Comparison of ENCODE assay signal across 20 cellular contexts in genomic region chr7:85806321-85806720, GRCh38.
A peak's percentile ranks its signal among the peaks of the same experiment; 100 is the strongest.
DNase-seq lines count a peak whose midpoint lies in the region; ATAC-seq and TF ChIP-seq lines count a peak whose summit lies in the region.
"Had no signal": no experiment of that assay in that cellular context is flagged by ENCODE, and none has a peak within 500 bp of the region (broad histone marks: within the 10 kb centered on the region; RNA-seq: fewer than 3 reads in every experiment).

No MANE protein-coding gene starts in this region.

- H3T11ph ChIP-seq in H9 (ENCODE audit: low read length): no peak overlapping the region

- no peak overlapping the region for H3K56ac ChIP-seq in H9 (ENCODE audit: insufficient read length, low read depth, low read length)

- no peaks in the 10 kb centered on the region for H3K27me3 Mint-ChIP-seq in H9 (ENCODE audit: low read depth)
- no peaks in the 10 kb centered on the region for H3K27me3 Mint-ChIP-seq in activated CD4-positive, alpha-beta memory T cell treated with anti-CD3 and anti-CD28 coated beads for 36 hours
- H3K27me3 Mint-ChIP-seq: activated CD4-positive, alpha-beta T cell treated with anti-CD3 and anti-CD28 coated beads for 36 hours; naive B cell had no signal

- peak overlapping the region in 1 of 3 experiments; percentile 74; a peak in 1 of 7 replicates for H3K27ac Mint-ChIP-seq in H9
- H3K27ac Mint-ChIP-seq in activated CD4-positive, alpha-beta memory T cell treated with anti-CD3 and anti-CD28 coated beads for 36 hours: no peak overlapping the region
- H3K27ac Mint-ChIP-seq: activated CD4-positive, alpha-beta T cell treated with anti-CD3 and anti-CD28 coated beads for 36 hours; immature natural killer cell; naive B cell had no signal

- H3K4ac ChIP-seq in H9 (ENCODE audit: low read depth, low read length): no peak overlapping the region

- peak; percentile 38 for TF ChIP-seq CTCF in BE2C (IDR thresholded peaks at IDR 0.05; ENCODE audit: low read depth, low read length)
- peak; percentile 64 for TF ChIP-seq CTCF in H9 (conservative IDR thresholded peaks at IDR 0.05)
- TF ChIP-seq CTCF in Panc1 (IDR thresholded peaks at IDR 0.05): 0 out of 2 replicates have a peak, but pooled peaks have one; percentile 11

- H3K27ac ChIP-seq in H9 (ENCODE audit: insufficient read length, low read depth, low read length): no peak overlapping the region
- no peak overlapping the region for H3K27ac ChIP-seq in Panc1 (ENCODE audit: low read length)
- H3K27ac ChIP-seq: ascending aorta, gastrocnemius medialis, SJSA1, testis had no signal

- H4K8ac ChIP-seq in H9 (replicated peaks; ENCODE audit: insufficient read length, low read depth, low read length): no peak overlapping the region

- H3K36me3 ChIP-seq in BE2C (no peaks in the 10 kb centered on the region), Panc1 (ENCODE audit: control insufficient read depth, insufficient read depth, low read length) (no peaks in the 10 kb centered on the region)
- H3K36me3 ChIP-seq: ascending aorta, gastrocnemius medialis, SJSA1 had no signal

- H3K4me3 ChIP-seq in BE2C (ENCODE audit: low read depth, low read length) (no peak overlapping the region), Panc1 (ENCODE audit: low read depth in 2 of 2, low read length in 2 of 2) (no peak overlapping the region)
- H3K4me3 ChIP-seq: ascending aorta, gastrocnemius medialis, SJSA1, testis had no signal

- no peaks in the 10 kb centered on the region for H3K4me1 Mint-ChIP-seq in H9
- H3K4me1 Mint-ChIP-seq in activated CD4-positive, alpha-beta memory T cell treated with anti-CD3 and anti-CD28 coated beads for 36 hours (ENCODE audit: low read depth): no peaks in the 10 kb centered on the region
- H3K4me1 Mint-ChIP-seq: activated CD4-positive, alpha-beta T cell treated with anti-CD3 and anti-CD28 coated beads for 36 hours; immature natural killer cell; naive B cell had no signal

- no peak overlapping the region for H2BK15ac ChIP-seq in H9 (ENCODE audit: low read depth, low read length)

- H4K5ac ChIP-seq in H9 (ENCODE audit: insufficient read length, low read depth, low read length): no peak overlapping the region

- H4K91ac ChIP-seq in H9 (ENCODE audit: insufficient read length, low read depth, low read length): no peak overlapping the region

- no peaks in the 10 kb centered on the region; a peak in 1 of 5 replicates for H3K9me3 Mint-ChIP-seq in H9
- H3K9me3 Mint-ChIP-seq in activated CD4-positive, alpha-beta memory T cell treated with anti-CD3 and anti-CD28 coated beads for 36 hours: no peaks in the 10 kb centered on the region

- H3K18ac ChIP-seq in H9 (ENCODE audit: insufficient read length, low read depth, low read length): no peak overlapping the region

- no peak overlapping the region for H2BK12ac ChIP-seq in H9 (ENCODE audit: insufficient read length, low read depth, low read length)

- H3K4me1 ChIP-seq in BE2C: no peaks in the 10 kb centered on the region; the same call in 1 of the 2 replicates
- no peaks in the 10 kb centered on the region for H3K4me1 ChIP-seq in H9 (ENCODE audit: insufficient read depth, low read length)
- H3K4me1 ChIP-seq in Panc1 (ENCODE audit: control insufficient read depth, insufficient read depth, low read length): no peaks in the 10 kb centered on the region
- H3K4me1 ChIP-seq: ascending aorta, gastrocnemius medialis, SJSA1, testis had no signal

- no peak overlapping the region for H2BK120ac ChIP-seq in H9 (ENCODE audit: low read depth, low read length, poor library complexity, severe bottlenecking)

- no peak overlapping the region for H2AK5ac ChIP-seq in H9 (ENCODE audit: insufficient read length, low read length)

- H3K79me1 ChIP-seq in H9 (ENCODE audit: insufficient read depth, low read depth, low read length, poor library complexity, severe bottlenecking): no peaks in the 10 kb centered on the region

- H3K36me3 Mint-ChIP-seq in H9 (ENCODE audit: insufficient read depth in 1 of 3, low read depth in 3 of 3): no peaks in the 10 kb centered on the region
- H3K36me3 Mint-ChIP-seq in activated CD4-positive, alpha-beta memory T cell treated with anti-CD3 and anti-CD28 coated beads for 36 hours: no peaks in the 10 kb centered on the region
- H3K36me3 Mint-ChIP-seq: immature natural killer cell, naive B cell had no signal

- CTCF ChIA-PET in Panc1 (lab: Charles Lee): no interaction called here
- CTCF ChIA-PET in activated CD4-positive, alpha-beta memory T cell treated with anti-CD3 and anti-CD28 coated beads for 36 hours (lab: Charles Lee): no interaction called here

- POLR2A ChIA-PET in Panc1 (lab: Charles Lee): no interaction called here
- POLR2A ChIA-PET in activated CD4-positive, alpha-beta memory T cell treated with anti-CD3 and anti-CD28 coated beads for 36 hours (lab: Charles Lee): no interaction called here

- in situ Hi-C loops in Panc1 (cut with HindIII; ENCODE audit: low pct_unique_long_range_greater_than_20kb, low sequenced_read_pairs): no loop called here

- no peaks in the 10 kb centered on the region for H3K9me3 ChIP-seq in BE2C
- H3K9me3 ChIP-seq in H9 (ENCODE audit: control insufficient read depth, low read depth, low read length): no peaks in the 10 kb centered on the region
- no peaks in the 10 kb centered on the region for H3K9me3 ChIP-seq in Panc1 (ENCODE audit: control insufficient read depth, insufficient read depth, low read depth, low read length)
- H3K9me3 ChIP-seq: ascending aorta, gastrocnemius medialis, SJSA1, testis had no signal

- intact Hi-C loops in Panc1 (cut with micrococcal nuclease; ENCODE audit: unreplicated experiment): no loop called here
- intact Hi-C loops in activated CD4-positive, alpha-beta memory T cell treated with anti-CD3 and anti-CD28 coated beads for 36 hours (cut with micrococcal nuclease): no loop called here

- no peaks in the 10 kb centered on the region for H3K79me2 ChIP-seq in H9 (ENCODE audit: insufficient read depth, low read length)

- no TSS peak for BruUV-seq in Panc1 (replicated peaks; lab: Mats Ljungman, UMichigan)

- H2AFZ ChIP-seq in H9 (ENCODE audit: low read length): no peak overlapping the region

- H3K14ac ChIP-seq in H9 (ENCODE audit: insufficient read depth, low read length): no peak overlapping the region

- H2BK20ac ChIP-seq in H9 (ENCODE audit: low read depth, low read length, poor library complexity, severe bottlenecking): no peak overlapping the region

- no peak overlapping the region for H3K9ac ChIP-seq in H9 (ENCODE audit: extremely low read depth, insufficient read length, low read length)

- no peaks in the 10 kb centered on the region for H3K23me2 ChIP-seq in H9 (ENCODE audit: insufficient read length, low read depth, low read length, poor library complexity, severe bottlenecking)

- H2BK5ac ChIP-seq in H9 (ENCODE audit: insufficient read length, low read length): no peak overlapping the region

- H3K4me2 ChIP-seq in H9 (ENCODE audit: insufficient read depth, insufficient read length, low read length): no peak overlapping the region

- H3K27me3 ChIP-seq in BE2C (no peaks in the 10 kb centered on the region), H9 (ENCODE audit: insufficient read depth, low read length) (no peaks in the 10 kb centered on the region), Panc1 (ENCODE audit: control insufficient read depth, insufficient read depth, low read length) (no peaks in the 10 kb centered on the region)
- H3K27me3 ChIP-seq: ascending aorta, gastrocnemius medialis, SJSA1, testis had no signal

- no peak for ATAC-seq in Panc1
- ATAC-seq: activated CD4-positive, alpha-beta T cell treated with anti-CD3 and anti-CD28 coated beads for 36 hours; gastrocnemius medialis had no signal

- no peaks in the 10 kb centered on the region for H4K20me1 ChIP-seq in H9 (ENCODE audit: control insufficient read depth, insufficient read depth, insufficient read length)

- no peak overlapping the region for H3K23ac ChIP-seq in H9 (ENCODE audit: insufficient read length, low read depth, low read length)

- DNase-seq in BE2C (no peak), H9 (peak; percentile 53), Panc1 (ENCODE audit: low read depth, low spot score) (no peak), iPS DF 4.7 (ENCODE audit: extremely low read depth, low spot score) (peak; percentile 28), NCI-H1417 treated with DMSO at 0.1 percent for 48 hours (lab: John Stamatoyannopoulos, UW) (no peak), HUDEP-2 (lab: John Stamatoyannopoulos, UW; ENCODE audit: unreplicated experiment in 76 of 76) (no peak), cerebellum (ENCODE audit: low spot score) (no peak)
- DNase-seq in activated CD4-positive, alpha-beta memory T cell treated with anti-CD3 and anti-CD28 coated beads for 36 hours: no peak
- DNase-seq: activated CD4-positive, alpha-beta T cell treated with anti-CD3 and anti-CD28 coated beads for 36 hours; activated CD8-positive, alpha-beta memory T cell treated with anti-CD3 and anti-CD28 coated beads, Interleukin-2, amount 50 U/mL, for 48 hours; activated naive CD4-positive, alpha-beta T cell; gastrocnemius medialis; immature natural killer cell; mammary epithelial cell; naive B cell; NCI-H187 treated with DMSO at 0.1 percent for 48 hours; T-helper 9 cell; testis had no signal

- no peak overlapping the region for H3K4me3 Mint-ChIP-seq in H9
- H3K4me3 Mint-ChIP-seq in activated CD4-positive, alpha-beta memory T cell treated with anti-CD3 and anti-CD28 coated beads for 36 hours: no peak overlapping the region
- H3K4me3 Mint-ChIP-seq: activated CD4-positive, alpha-beta T cell treated with anti-CD3 and anti-CD28 coated beads for 36 hours; immature natural killer cell; naive B cell had no signal

Comparison
In these comparisons a context has a peak if more than half of its experiments do, and no peak if none do; other contexts are left out.
1. DNase-seq: peak in H9 (single experiment) and iPS DF 4.7 (single experiment); none in BE2C (single experiment), Panc1 (single experiment), NCI-H1417 treated with DMSO at 0.1 percent for 48 hours (single experiment), HUDEP-2 (0 of 76), activated CD4-positive, alpha-beta memory T cell treated with anti-CD3 and anti-CD28 coated beads for 36 hours (single experiment) and cerebellum (single experiment).
2. CTCF ChIP-seq: peak in every context shown above with its lines; median percentile 64 in H9; 38 in BE2C; 11 in Panc1.